ENCODE assay signal across 1 cellular context in genomic region chr10:24207781-24208611, GRCh38.
TF ChIP-seq lines count a peak whose summit lies in the region.

No MANE protein-coding gene starts in this region.

TF ChIP-seq in HepG2, 621 proteins besides CTCF, POLR2A, EP300 and RAD21 (continued from another document and continues in another):
- TF ChIP-seq HMGXB3 (CRISPR knock-in tag; IDR thresholded peaks at IDR 0.05; ENCODE audit: borderline replicate concordance) (no peak), ZNF503 (CRISPR knock-in tag; IDR thresholded peaks at IDR 0.05) (no peak), PHF8 (CRISPR knock-in tag; IDR thresholded peaks at IDR 0.05) (peak; percentile 5; the same call in 1 of the 2 replicates), ZNF740 (CRISPR knock-in tag; IDR thresholded peaks at IDR 0.05) (peak; percentile 67; the same call in 1 of the 2 replicates), CBX5 (CRISPR knock-in tag; IDR thresholded peaks at IDR 0.05; ENCODE audit: borderline replicate concordance) (no peak), SMAD1 (CRISPR knock-in tag; IDR thresholded peaks at IDR 0.05; ENCODE audit: borderline replicate concordance, low read depth) (no peak), HMG20A (CRISPR knock-in tag; IDR thresholded peaks at IDR 0.05; ENCODE audit: borderline replicate concordance) (peak; percentile 30; the same call in 1 of the 2 replicates), KAT8 (CRISPR knock-in tag; IDR thresholded peaks at IDR 0.05) (no peak), BCL6 (CRISPR knock-in tag; IDR thresholded peaks at IDR 0.05) (0 out of 2 replicates have a peak, but pooled peaks have one; percentile 32), ATF3 (CRISPR knock-in tag; IDR thresholded peaks at IDR 0.05) (no peak), ZNF224 (CRISPR knock-in tag; IDR thresholded peaks at IDR 0.05) (no peak), ZNF33A (CRISPR knock-in tag; IDR thresholded peaks at IDR 0.05; ENCODE audit: borderline replicate concordance) (no peak), ZSCAN31 (CRISPR knock-in tag; IDR thresholded peaks at IDR 0.05; ENCODE audit: low read depth) (no peak), THRA (CRISPR knock-in tag; IDR thresholded peaks at IDR 0.05; ENCODE audit: borderline replicate concordance) (peak; percentile 94; the same call in 1 of the 2 replicates), BHLHE40 (IDR thresholded peaks at IDR 0.05; ENCODE audit: low read length) (peak; percentile 82), DMAP1 (CRISPR knock-in tag; IDR thresholded peaks at IDR 0.05) (0 out of 2 replicates have a peak, but pooled peaks have one; percentile 26), FOXP4 (CRISPR knock-in tag; IDR thresholded peaks at IDR 0.05) (peak; percentile 41; the same call in 1 of the 2 replicates), ZNF510 (CRISPR knock-in tag; IDR thresholded peaks at IDR 0.05; ENCODE audit: low read depth) (no peak), PLRG1 (conservative IDR thresholded peaks at IDR 0.05) (no peak), ZNF263 (CRISPR knock-in tag; IDR thresholded peaks at IDR 0.05) (0 out of 2 replicates have a peak, but pooled peaks have one; percentile 7), HIC2 (CRISPR knock-in tag; IDR thresholded peaks at IDR 0.05; ENCODE audit: low read depth) (no peak), ZNF251 (CRISPR knock-in tag; IDR thresholded peaks at IDR 0.05) (no peak), NR2F6 (IDR thresholded peaks at IDR 0.05) (peak; percentile 54), NR2F6 (CRISPR knock-in tag; IDR thresholded peaks at IDR 0.05) (peak; percentile 68), HDAC6 (IDR thresholded peaks at IDR 0.05; ENCODE audit: low read depth, low read length) (no peak), SRY (CRISPR knock-in tag; IDR thresholded peaks at IDR 0.05) (no peak), SYNCRIP (IDR thresholded peaks at IDR 0.05; ENCODE audit: insufficient read depth, low read depth, low read length) (no peak), IKZF5 (CRISPR knock-in tag; IDR thresholded peaks at IDR 0.05) (no peak), ZNF256 (CRISPR knock-in tag; conservative IDR thresholded peaks at IDR 0.05) (no peak), CREB3 (CRISPR knock-in tag; IDR thresholded peaks at IDR 0.05) (no peak), GABPA (IDR thresholded peaks at IDR 0.05; ENCODE audit: low read depth, low read length) (no peak), GABPA (CRISPR knock-in tag; IDR thresholded peaks at IDR 0.05; ENCODE audit: low read depth) (no peak), U2AF1 (optimal IDR thresholded peaks at IDR 0.05; ENCODE audit: low read depth, low read length) (no peak), ZSCAN25 (CRISPR knock-in tag; IDR thresholded peaks at IDR 0.05) (no peak), MED8 (CRISPR knock-in tag; IDR thresholded peaks at IDR 0.05; ENCODE audit: insufficient replicate concordance) (no peak), CHD2 (IDR thresholded peaks at IDR 0.05; ENCODE audit: low read depth, low read length) (no peak), ELK4 (CRISPR knock-in tag; IDR thresholded peaks at IDR 0.05; ENCODE audit: borderline replicate concordance) (no peak), ZBTB43 (CRISPR knock-in tag; conservative IDR thresholded peaks at IDR 0.05) (peak; percentile 11; the same call in 1 of the 2 replicates), POGK (CRISPR knock-in tag; conservative IDR thresholded peaks at IDR 0.05) (no peak), HNF4G (IDR thresholded peaks at IDR 0.05; ENCODE audit: borderline replicate concordance, low read depth, low read length) (no peak), HNF4G (CRISPR knock-in tag; IDR thresholded peaks at IDR 0.05; ENCODE audit: borderline replicate concordance, low read depth) (no peak), ATF5 (CRISPR knock-in tag; IDR thresholded peaks at IDR 0.05; ENCODE audit: low read depth) (no peak), ZBTB1 (CRISPR knock-in tag; IDR thresholded peaks at IDR 0.05; ENCODE audit: borderline replicate concordance) (no peak)
